In genomic region chr15:78944202-78944625, GRCh38 we compare ENCODE assay signal across 8 cellular contexts. TPM values are rescaled to one million over a fixed set of nuclear protein-coding genes. Genes with fewer than 3 reads are reported as not detected.
DNase-seq lines count a peak whose midpoint lies in the region; ATAC-seq, FAIRE-seq and TF ChIP-seq lines count a peak whose summit lies in the region.

No MANE protein-coding gene starts in this region.

- no peak for TF ChIP-seq RAD21 in A549 (conservative IDR thresholded peaks at IDR 0.05 in 1 of 2, IDR thresholded peaks at IDR 0.05 in 1 of 2)

- H3K4me1 ChIP-seq in A549 (peaks cover 12% of the 10 kb centered on the region; the same call in 2 of the 3 replicates), mucosa of rectum (ENCODE audit: control insufficient read depth in 2 of 2, insufficient read depth in 2 of 2, low read length in 2 of 2) (peaks cover 5 to 11% of the 10 kb centered on the region in 2 donors)

- H3K4me3 ChIP-seq in A549 (peak overlapping the region; percentile 47), HL-60 (replicated peaks; ENCODE audit: insufficient read depth, low read length) (peak overlapping the region; percentile 38), mucosa of rectum (ENCODE audit: low read length in 2 of 2) (peak overlapping the region; percentile 74 to 76)

- TF ChIP-seq CTCF in A549 (IDR thresholded peaks at IDR 0.05) = no peak
- no peak for TF ChIP-seq CTCF in HL-60 (IDR thresholded peaks at IDR 0.05; ENCODE audit: insufficient read depth, low read length)

- no peak for FAIRE-seq in A549 (lab: Jason Lieb, UNC)

- no peaks in the 10 kb centered on the region for H3K36me3 ChIP-seq in mucosa of rectum (ENCODE audit: control insufficient read depth in 2 of 2, insufficient read depth in 2 of 2, low read length in 2 of 2)

- H3K4me2 ChIP-seq in A549 = peak overlapping the region; percentile 86

- H3K27me3 ChIP-seq in HL-60 (ENCODE audit: insufficient read depth, poor library complexity, severe bottlenecking) = peaks cover 16% of the 10 kb centered on the region
- no peaks in the 10 kb centered on the region for H3K27me3 ChIP-seq in mucosa of rectum (ENCODE audit: control insufficient read depth in 2 of 2, insufficient read depth in 2 of 2, low read length in 2 of 2)

- POLR2A ChIA-PET in A549 (lab: Yijun Ruan, JAX) = no interaction called here

- 52% methylated on average over 12 of the region's 12 CpGs for WGBS in A549 (ENCODE audit: missing lambda C conversion rate)

- H3K27ac ChIP-seq in A549 (peak overlapping the region; percentile 66 to 85; a peak in 5 of 6 replicates), HL-60 (replicated peaks) (no peak overlapping the region), caudate nucleus (ENCODE audit: low read depth, low read length) (peak overlapping the region; percentile 70), mucosa of rectum (ENCODE audit: low read depth in 2 of 2, low read length in 2 of 2) (peak overlapping the region; percentile 41 to 63)

- ATAC-seq in A549 (peak; percentile 12 to 45; a peak in 4 of 6 replicates), GM19395 (IDR thresholded peaks at IDR 0.05; ENCODE audit: unreplicated experiment) (peak; percentile 32)

- H3K9me3 ChIP-seq in A549 (no peaks in the 10 kb centered on the region), mucosa of rectum (ENCODE audit: control insufficient read depth in 2 of 2, low read length in 2 of 2) (no peaks in the 10 kb centered on the region)

- TF ChIP-seq POLR2A in A549 (IDR thresholded peaks at IDR 0.05; ENCODE audit: low read length) = no peak

- H3K9ac ChIP-seq in mucosa of rectum (ENCODE audit: low read depth in 1 of 2, low read length in 2 of 2) = peak overlapping the region; percentile 65 to 72

- no peak for TF ChIP-seq EP300 in A549 (IDR thresholded peaks at IDR 0.05)

- DNase-seq in A549 (ENCODE audit: low read depth in 1 of 2, low spot score in 1 of 2) = no peak
- no peak for DNase-seq in HL-60 (ENCODE audit: low read depth in 1 of 2, low spot score in 1 of 2)
- no peak for DNase-seq in caudate nucleus (lab: John Stamatoyannopoulos, UW)
- DNase-seq in effector CD4-positive, alpha-beta T cell = no peak
- no peak for DNase-seq in mucosa of gallbladder (ENCODE audit: low spot score)
- no peak for DNase-seq in GOT3 (lab: John Stamatoyannopoulos, UW)

- CTCF ChIA-PET in A549 (lab: Yijun Ruan, JAX) = interaction anchor here (0.7 to 2.2 kb wide), 7 partner anchors 8 to 415 kb away, joined by 3 to 14 read pairs (median 3); no protein-coding TSS in a partner anchor

TF ChIP-seq in A549, 52 proteins besides CTCF, POLR2A, EP300 and RAD21:
- TF ChIP-seq EHMT2 (IDR thresholded peaks at IDR 0.05; ENCODE audit: low read depth) (no peak), CBX2 (IDR thresholded peaks at IDR 0.05; ENCODE audit: borderline replicate concordance, low read depth) (no peak), ZNF302 (CRISPR knock-in tag; IDR thresholded peaks at IDR 0.05) (no peak)

RNA-seq across cellular contexts. Expression of gene CTSH, which starts 0.6 kb away (rescaled TPM):
- polyA plus RNA-seq in A549 (2011; rRNA removed) = 33.3 and 33.4 TPM in 2 replicates
- 24.2 and 24.3 TPM in 2 replicates for polyA plus RNA-seq in A549 (2012; cell fraction: cytosol; rRNA removed)
- 20.3 and 29.3 TPM in 2 replicates for polyA plus RNA-seq in A549 (2012; cell fraction: nucleus; rRNA removed)
- polyA plus RNA-seq in A549 (2017; fragmentation: RNase III; extraction: RNeasy Plus Mini Kit Qiagen cat#74134 plus additional on column Dnase treatment) = 25.2 to 36.2 TPM (median 32.8 TPM) in 3 replicates
- polyA minus RNA-seq in A549 (2011; rRNA and poly(A)+ RNA removed) = 16.9 and 20.6 TPM in 2 replicates
- total RNA-seq in mucosa of gallbladder = 465 TPM
